Comparison of ENCODE assay signal across 10 cellular contexts in the genomic region with DNA sequence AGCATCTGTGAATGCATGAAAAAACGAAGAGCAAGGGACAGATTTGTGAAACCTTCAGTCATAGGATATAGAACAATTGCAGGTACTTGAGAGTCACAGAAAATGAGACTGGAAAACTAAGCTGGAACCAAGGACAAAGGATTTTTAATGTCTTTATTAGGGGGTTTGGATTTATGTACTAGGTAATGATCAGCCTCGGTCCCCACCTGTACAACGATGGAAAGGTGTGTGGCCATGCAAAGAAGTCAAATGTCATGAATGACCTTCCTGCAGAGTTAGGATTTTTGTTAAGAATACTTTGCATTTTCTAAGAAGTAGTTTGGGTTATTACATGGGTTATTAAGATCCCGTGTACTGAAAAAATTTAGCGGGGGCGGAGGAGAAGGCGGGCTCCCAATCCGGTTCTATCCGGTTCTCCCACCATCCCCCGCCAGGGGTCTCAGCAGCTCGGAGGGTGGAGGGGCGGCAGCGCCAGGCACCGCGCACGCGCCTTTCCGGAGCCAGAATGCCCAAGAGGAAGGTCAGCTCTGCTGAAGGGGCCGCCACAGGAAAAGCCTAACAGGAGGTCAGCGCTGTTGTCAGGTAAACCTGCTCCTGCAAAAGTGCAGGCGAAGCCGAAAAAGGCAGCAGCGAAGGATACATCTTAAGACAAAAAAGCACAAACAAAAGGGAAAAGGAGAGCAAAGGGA.
DNase-seq lines count a peak whose midpoint lies in the region; ATAC-seq and TF ChIP-seq lines count a peak whose summit lies in the region.
"Had no signal": no experiment of that assay in that cellular context is flagged by ENCODE, and none has a peak within 500 bp of the region (broad histone marks: within the 10 kb centered on the region; RNA-seq: fewer than 3 reads in every experiment).

No MANE protein-coding gene starts in this region.

- H3K9me2 ChIP-seq in hepatocyte (replicated peaks; ENCODE audit: insufficient read depth): no peaks in the 10 kb centered on the region

- no peaks in the 10 kb centered on the region for H3K4me1 ChIP-seq in CD8-positive, alpha-beta T cell (ENCODE audit: insufficient read depth, low read length)
- H3K4me1 ChIP-seq in hepatocyte (ENCODE audit: insufficient read depth): no peaks in the 10 kb centered on the region

- H3K4me2 ChIP-seq in hepatocyte: peak overlapping the region; percentile 66

- no peaks in the 10 kb centered on the region for H3K79me2 ChIP-seq in hepatocyte

- H3K36me3 ChIP-seq in CD8-positive, alpha-beta T cell (ENCODE audit: insufficient read depth, low read length): no peaks in the 10 kb centered on the region
- H3K36me3 ChIP-seq in hepatocyte (replicated peaks; ENCODE audit: insufficient read depth, low read depth): no peaks in the 10 kb centered on the region

- no peaks in the 10 kb centered on the region for H3K36me3 Mint-ChIP-seq in CD8-positive, alpha-beta T cell
- H3K36me3 Mint-ChIP-seq in activated naive CD8-positive, alpha-beta T cell treated with anti-CD3 and anti-CD28 coated beads for 36 hours: no peaks in the 10 kb centered on the region
- H3K36me3 Mint-ChIP-seq in progenitor cell of endocrine pancreas (ENCODE audit: insufficient read depth): no peaks in the 10 kb centered on the region

- H3K4me1 Mint-ChIP-seq in CD8-positive, alpha-beta T cell (ENCODE audit: low read depth): peaks cover 5% of the 10 kb centered on the region
- H3K4me1 Mint-ChIP-seq in activated naive CD8-positive, alpha-beta T cell treated with anti-CD3 and anti-CD28 coated beads for 36 hours: peaks cover 9% of the 10 kb centered on the region
- peaks cover 4% of the 10 kb centered on the region for H3K4me1 Mint-ChIP-seq in progenitor cell of endocrine pancreas (ENCODE audit: low read depth)

- 48% methylated on average over 23 of the region's 23 CpGs for WGBS in hepatocyte (ENCODE audit: low lambda C conversion rate, missing lambda C conversion rate)

- H3K27me3 Mint-ChIP-seq in CD8-positive, alpha-beta T cell (ENCODE audit: low read depth): no peaks in the 10 kb centered on the region
- no peaks in the 10 kb centered on the region for H3K27me3 Mint-ChIP-seq in activated naive CD8-positive, alpha-beta T cell treated with anti-CD3 and anti-CD28 coated beads for 36 hours
- H3K27me3 Mint-ChIP-seq in progenitor cell of endocrine pancreas: no peaks in the 10 kb centered on the region

- intact Hi-C loops in CD8-positive, alpha-beta T cell (cut with DNase I, micrococcal nuclease): no loop called here

- peak overlapping the region; percentile 69 for H2AFZ ChIP-seq in hepatocyte

- no peaks in the 10 kb centered on the region for H4K20me1 ChIP-seq in hepatocyte (ENCODE audit: insufficient read depth, poor library complexity, severe bottlenecking)

- no peak overlapping the region for H3K4me3 ChIP-seq in CD8-positive, alpha-beta T cell (ENCODE audit: low read depth, low read length)
- no peak overlapping the region for H3K4me3 ChIP-seq in hepatocyte

- no peaks in the 10 kb centered on the region for H3K27me3 ChIP-seq in CD8-positive, alpha-beta T cell (ENCODE audit: insufficient read depth, low read length)
- no peaks in the 10 kb centered on the region for H3K27me3 ChIP-seq in hepatocyte

- ATAC-seq in CD8-positive, alpha-beta T cell: no peak
- ATAC-seq in GM21515 (IDR thresholded peaks at IDR 0.05; ENCODE audit: unreplicated experiment) (no peak), HG03108 (IDR thresholded peaks at IDR 0.05; ENCODE audit: unreplicated experiment) (no peak)

- POLR2A ChIA-PET in CD8-positive, alpha-beta T cell (lab: Charles Lee): no interaction called here

- H3K27ac Mint-ChIP-seq in CD8-positive, alpha-beta T cell: no peak overlapping the region
- peak overlapping the region; percentile 47 for H3K27ac Mint-ChIP-seq in activated naive CD8-positive, alpha-beta T cell treated with anti-CD3 and anti-CD28 coated beads for 36 hours
- H3K27ac Mint-ChIP-seq in progenitor cell of endocrine pancreas: peak overlapping the region; percentile 83

- no peak for TF ChIP-seq CTCF in CD8-positive, alpha-beta T cell (IDR thresholded peaks at IDR 0.05)
- TF ChIP-seq CTCF in hepatocyte (IDR thresholded peaks at IDR 0.05; ENCODE audit: poor library complexity): peak; percentile 15
- peak; percentile 48 for TF ChIP-seq CTCF in progenitor cell of endocrine pancreas (IDR thresholded peaks at IDR 0.05; ENCODE audit: unreplicated experiment)

- CTCF ChIA-PET in CD8-positive, alpha-beta T cell (lab: Charles Lee): no interaction called here

- peaks cover 2% of the 10 kb centered on the region for H3K9me3 Mint-ChIP-seq in CD8-positive, alpha-beta T cell
- H3K9me3 Mint-ChIP-seq in activated naive CD8-positive, alpha-beta T cell treated with anti-CD3 and anti-CD28 coated beads for 36 hours: no peaks in the 10 kb centered on the region
- peaks cover 4% of the 10 kb centered on the region for H3K9me3 Mint-ChIP-seq in progenitor cell of endocrine pancreas (ENCODE audit: low read depth)

- peak overlapping the region; percentile 33 for H3K4me3 Mint-ChIP-seq in CD8-positive, alpha-beta T cell
- H3K4me3 Mint-ChIP-seq in activated naive CD8-positive, alpha-beta T cell treated with anti-CD3 and anti-CD28 coated beads for 36 hours: peak overlapping the region; percentile 70
- H3K4me3 Mint-ChIP-seq in progenitor cell of endocrine pancreas (ENCODE audit: low read depth): peak overlapping the region; percentile 60

- no peaks in the 10 kb centered on the region for H3K9me3 ChIP-seq in CD8-positive, alpha-beta T cell (ENCODE audit: low read length)
- no peaks in the 10 kb centered on the region for H3K9me3 ChIP-seq in hepatocyte (ENCODE audit: low read depth)

- peak in 1 of 7 experiments; percentile 4 for DNase-seq in CD8-positive, alpha-beta T cell
- peak; percentile 28 for DNase-seq in activated naive CD8-positive, alpha-beta T cell treated with anti-CD3 and anti-CD28 coated beads for 36 hours
- DNase-seq in hepatocyte (ENCODE audit: low spot score) (peak; percentile 39), progenitor cell of endocrine pancreas (ENCODE audit: low spot score, unreplicated experiment) (peak; percentile 49), CD1c-positive myeloid dendritic cell (ENCODE audit: extremely low spot score) (no peak)
- no peak for DNase-seq in activated CD8-positive, alpha-beta memory T cell treated with anti-CD3 and anti-CD28 coated beads, Interleukin-2, amount 50 U/mL, for 48 hours
- DNase-seq: effector CD8-positive, alpha-beta T cell; NCI-H1092 had no signal

- H3K27ac ChIP-seq in CD8-positive, alpha-beta T cell (ENCODE audit: low read depth, low read length): no peak overlapping the region
- H3K27ac ChIP-seq in hepatocyte: peak overlapping the region; percentile 29

Comparison
In these comparisons a context has a peak if more than half of its experiments do, and no peak if none do; other contexts are left out.
1. DNase-seq: peak in activated naive CD8-positive, alpha-beta T cell treated with anti-CD3 and anti-CD28 coated beads for 36 hours (single experiment), hepatocyte (single experiment) and progenitor cell of endocrine pancreas (single experiment); none in CD1c-positive myeloid dendritic cell (single experiment) and activated CD8-positive, alpha-beta memory T cell treated with anti-CD3 and anti-CD28 coated beads, Interleukin-2, amount 50 U/mL, for 48 hours (single experiment).
2. Peak in every context shown above with its lines, with median percentiles within 50 percentile points of each other: H3K4me3 Mint-ChIP-seq.